In genomic region chr19:1254081-1254527, GRCh38 we compare ENCODE assay signal across 10 cellular contexts. TPM values are rescaled to one million over a fixed set of nuclear protein-coding genes. Genes with fewer than 3 reads are reported as not detected.
DNase-seq lines count a peak whose midpoint lies in the region; ATAC-seq and TF ChIP-seq lines count a peak whose summit lies in the region.
"Had no signal": no experiment of that assay in that cellular context is flagged by ENCODE, and none has a peak within 500 bp of the region (broad histone marks: within the 10 kb centered on the region; RNA-seq: fewer than 3 reads in every experiment).

No MANE protein-coding gene starts in this region.

- no peak for ATAC-seq in Right ventricle myocardium superior (ENCODE audit: poor library complexity)
- ATAC-seq in GM21526 (IDR thresholded peaks at IDR 0.05; ENCODE audit: low FRiP score, unreplicated experiment), result no peak
- no peak for ATAC-seq in GM21515 (IDR thresholded peaks at IDR 0.05; ENCODE audit: unreplicated experiment)

- TF ChIP-seq POLR2A in uterus (IDR thresholded peaks at IDR 0.05), result no peak

- H3K36me3 ChIP-seq in cardiac muscle cell, result peaks cover 44% of the 10 kb centered on the region
- peaks cover 24 to 29% of the 10 kb centered on the region in 2 donors for H3K36me3 ChIP-seq in duodenal mucosa (ENCODE audit: control insufficient read depth in 1 of 2, insufficient read depth in 2 of 2, low read length in 2 of 2)
- H3K36me3 ChIP-seq in mucosa of stomach (ENCODE audit: control insufficient read depth, insufficient read depth, low read length), result peaks cover 40% of the 10 kb centered on the region
- H3K36me3 ChIP-seq in uterus, result no peaks in the 10 kb centered on the region

- DNase-seq in cardiac muscle cell (ENCODE audit: low read depth in 1 of 2, low spot score in 1 of 2) (no peak), Right ventricle myocardium superior (no peak), uterus (peak; percentile 67 to 69)
- DNase-seq in activated CD4-positive, alpha-beta T cell treated with anti-CD3 and anti-CD28 coated beads for 1 hour, result no peak

- peaks cover 11% of the 10 kb centered on the region for H3K4me1 ChIP-seq in cardiac muscle cell (ENCODE audit: low read depth)
- H3K4me1 ChIP-seq in duodenal mucosa (ENCODE audit: control insufficient read depth in 1 of 2, insufficient read depth in 2 of 2, low read length in 2 of 2), result peaks cover 30 to 36% of the 10 kb centered on the region in 2 donors
- H3K4me1 ChIP-seq in mucosa of stomach (ENCODE audit: control insufficient read depth, insufficient read depth, low read length), result peaks cover 47% of the 10 kb centered on the region
- peaks cover 0 to 40% of the 10 kb centered on the region in 2 donors for H3K4me1 ChIP-seq in uterus

- H3K27ac ChIP-seq in cardiac muscle cell, result peak overlapping the region; percentile 91
- peak overlapping the region; percentile 98 for H3K27ac ChIP-seq in duodenal mucosa (ENCODE audit: low read depth, low read length)
- H3K27ac ChIP-seq in uterus, result peak overlapping the region; percentile 96 to 98
- H3K27ac ChIP-seq: KMS-11 had no signal

- TF ChIP-seq CTCF in cardiac muscle cell (IDR thresholded peaks at IDR 0.05; ENCODE audit: low read depth, low read length) (no peak), uterus (IDR thresholded peaks at IDR 0.05) (no peak)

- intact Hi-C loops in Right ventricle myocardium superior (cut with DNase I) (no loop called here), uterus (cut with DNase I; ENCODE audit: low total_unique reads) (no loop called here)

- H3K9ac ChIP-seq in duodenal mucosa (ENCODE audit: low read depth in 1 of 2, low read length in 2 of 2) (peak overlapping the region in 1 of 2 donors; percentile 3), mucosa of stomach (ENCODE audit: low read length) (peak overlapping the region; percentile 33)
- H3K9ac ChIP-seq: KMS-11 had no signal

- H3K4me3 ChIP-seq in cardiac muscle cell (no peak overlapping the region), duodenal mucosa (ENCODE audit: low read depth in 1 of 2, low read length in 2 of 2) (peak overlapping the region; percentile 80 to 82), mucosa of stomach (ENCODE audit: low read length) (no peak overlapping the region), uterus (peak overlapping the region; percentile 21 to 70)

- no peaks in the 10 kb centered on the region for H3K9me3 ChIP-seq in cardiac muscle cell (ENCODE audit: low read depth)
- H3K9me3 ChIP-seq in duodenal mucosa (ENCODE audit: control insufficient read depth in 1 of 2, low read length in 2 of 2), result no peaks in the 10 kb centered on the region
- no peaks in the 10 kb centered on the region for H3K9me3 ChIP-seq in mucosa of stomach (ENCODE audit: control insufficient read depth, low read length)
- no peaks in the 10 kb centered on the region for H3K9me3 ChIP-seq in uterus

- H3K27me3 ChIP-seq in cardiac muscle cell (no peaks in the 10 kb centered on the region), duodenal mucosa (ENCODE audit: control insufficient read depth in 1 of 2, insufficient read depth in 2 of 2, low read length in 2 of 2) (no peaks in the 10 kb centered on the region), mucosa of stomach (ENCODE audit: control insufficient read depth, insufficient read depth, low read length) (no peaks in the 10 kb centered on the region), uterus (no peaks in the 10 kb centered on the region)

RNA-seq across cellular contexts. Expression of gene MIDN, which starts 5.7 kb away (rescaled TPM):
- total RNA-seq in cardiac muscle cell, result 45.6 and 89.2 TPM in 2 replicates
- polyA plus RNA-seq in cardiac muscle cell, result 58.1 and 76.0 TPM in 2 replicates
- total RNA-seq in Right ventricle myocardium superior, result 54.1 TPM
- 100 to 1,000 TPM in 1 of 4 donors, 10 to 100 TPM in 2, under 1 TPM in 1; 0.77 to 108 (median 15.0) TPM for total RNA-seq in uterus

RNA-seq across cellular contexts. Expression of gene ATP5F1D, which starts 12.6 kb away (rescaled TPM):
- total RNA-seq in cardiac muscle cell, result 188 and 355 TPM in 2 replicates
- 505 and 638 TPM in 2 replicates for polyA plus RNA-seq in cardiac muscle cell
- total RNA-seq in Right ventricle myocardium superior, result 692 TPM
- 100 to 1,000 TPM in 2 of 4 donors, 10 to 100 TPM in 1, 1 to 10 TPM in 1; 4.7 to 164 (median 68.9) TPM for total RNA-seq in uterus

RNA-seq across cellular contexts. Expression of gene CIRBP, which starts 15.0 kb away (rescaled TPM):
- total RNA-seq in cardiac muscle cell (1,112 and 2,236 TPM in 2 replicates), Right ventricle myocardium superior (219 TPM), uterus (100 to 1,000 TPM; 235 to 950 (median 535) TPM)
- polyA plus RNA-seq in cardiac muscle cell, result 716 and 851 TPM in 2 replicates

RNA-seq across cellular contexts. Expression of gene CBARP, which starts 16.3 kb away (rescaled TPM):
- total RNA-seq in cardiac muscle cell (21.1 and 29.1 TPM in 2 replicates), Right ventricle myocardium superior (1.1 TPM), uterus (1 to 10 TPM in 2 of 4 donors, under 1 TPM in 1, not detected in 1; 0.26 to 1.5 (median 1.0) TPM)
- polyA plus RNA-seq in cardiac muscle cell, result 22.1 and 30.6 TPM in 2 replicates
- total RNA-seq: mononuclear cell had no signal

RNA-seq across cellular contexts. Expression of gene FAM174C, which starts 21.2 kb away (rescaled TPM):
- total RNA-seq in cardiac muscle cell (31.2 and 44.9 TPM in 2 replicates), Right ventricle myocardium superior (12.4 TPM), uterus (10 to 100 TPM in 2 of 4 donors, 1 to 10 TPM in 2; 2.1 to 24.3 (median 7.1) TPM)
- 34.0 and 34.4 TPM in 2 replicates for polyA plus RNA-seq in cardiac muscle cell

Comparison
In these comparisons a context has a peak if more than half of its experiments do, and no peak if none do; other contexts are left out.
1. DNase-seq: peak in uterus (2 of 2); none in cardiac muscle cell (0 of 2), Right ventricle myocardium superior (single experiment) and activated CD4-positive, alpha-beta T cell treated with anti-CD3 and anti-CD28 coated beads for 1 hour (single experiment).
2. H3K4me3 ChIP-seq: peak in duodenal mucosa (2 of 2) and uterus (2 of 2); none in cardiac muscle cell (single experiment) and mucosa of stomach (single experiment).
3. Peak in every context shown above with its lines, with median percentiles within 50 percentile points of each other: H3K27ac ChIP-seq.